ENCODE assay signal across 4 cellular contexts in the genomic region with DNA sequence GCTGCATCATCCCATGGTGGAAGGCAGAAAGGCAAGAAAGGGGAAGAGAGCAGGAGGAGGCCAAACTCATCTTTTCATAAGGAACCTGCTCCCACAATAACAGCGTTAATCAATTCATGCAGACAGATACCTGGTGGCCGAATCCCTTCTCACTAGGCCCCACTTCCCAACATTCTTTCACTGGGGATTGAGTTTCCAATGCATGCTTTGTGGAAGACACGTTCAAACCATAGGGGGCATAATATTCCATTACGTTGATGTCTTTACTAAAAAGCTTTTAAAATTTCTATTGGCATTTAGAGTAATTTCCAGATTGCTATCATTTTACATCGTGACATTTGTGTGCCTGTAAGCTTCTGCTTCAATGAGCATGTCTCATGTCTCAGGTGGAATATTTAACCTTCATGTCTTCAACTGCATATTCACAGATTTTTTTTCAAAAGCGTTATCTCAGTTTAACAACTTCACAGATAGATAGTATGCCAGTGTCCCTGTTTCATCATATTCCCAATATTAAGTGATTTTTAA.
"Had no signal": no experiment of that assay in that cellular context is flagged by ENCODE, and none has a peak within 500 bp of the region (broad histone marks: within the 10 kb centered on the region; RNA-seq: fewer than 3 reads in every experiment).

No MANE protein-coding gene starts in this region.

- DNase-seq: IMR-90, KBM-7 had no signal

- H3K4me3 ChIP-seq: K562 had no signal

- H3K27ac ChIP-seq: HL-60 had no signal
